Comparison of ENCODE assay signal across 1 cellular context in the genomic region with DNA sequence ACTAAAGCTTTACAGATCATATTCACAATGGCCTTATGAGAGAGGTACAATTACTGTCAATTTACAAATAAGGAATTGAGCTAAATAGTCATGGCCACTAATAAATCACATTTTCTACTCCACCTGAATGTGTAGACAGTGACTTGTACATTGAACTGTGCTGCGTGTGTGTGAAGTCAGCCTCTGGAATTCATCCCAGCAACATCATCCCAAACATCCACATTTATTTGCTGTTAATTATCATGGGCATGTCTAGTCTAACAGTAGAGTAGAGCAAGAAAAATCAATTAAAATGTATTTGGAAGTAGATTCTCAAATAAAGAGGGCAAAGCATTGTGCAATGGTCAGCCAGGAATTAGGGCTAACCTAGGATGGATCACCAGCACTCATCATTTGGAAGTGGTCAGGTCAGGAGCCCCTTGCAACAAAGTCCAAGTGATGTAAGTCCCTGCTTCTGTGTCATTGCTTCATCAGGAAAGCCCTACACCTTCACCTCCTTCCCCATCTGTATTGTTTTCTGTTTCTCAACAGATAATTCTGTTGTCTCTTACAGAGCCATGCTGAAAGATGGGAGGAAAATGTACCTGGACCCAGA.
TF ChIP-seq lines count a peak whose summit lies in the region.

No MANE protein-coding gene starts in this region.

TF ChIP-seq in liver, 16 proteins besides CTCF, POLR2A, EP300 and RAD21 (continued from another document):
- TF ChIP-seq, protein P1, sequence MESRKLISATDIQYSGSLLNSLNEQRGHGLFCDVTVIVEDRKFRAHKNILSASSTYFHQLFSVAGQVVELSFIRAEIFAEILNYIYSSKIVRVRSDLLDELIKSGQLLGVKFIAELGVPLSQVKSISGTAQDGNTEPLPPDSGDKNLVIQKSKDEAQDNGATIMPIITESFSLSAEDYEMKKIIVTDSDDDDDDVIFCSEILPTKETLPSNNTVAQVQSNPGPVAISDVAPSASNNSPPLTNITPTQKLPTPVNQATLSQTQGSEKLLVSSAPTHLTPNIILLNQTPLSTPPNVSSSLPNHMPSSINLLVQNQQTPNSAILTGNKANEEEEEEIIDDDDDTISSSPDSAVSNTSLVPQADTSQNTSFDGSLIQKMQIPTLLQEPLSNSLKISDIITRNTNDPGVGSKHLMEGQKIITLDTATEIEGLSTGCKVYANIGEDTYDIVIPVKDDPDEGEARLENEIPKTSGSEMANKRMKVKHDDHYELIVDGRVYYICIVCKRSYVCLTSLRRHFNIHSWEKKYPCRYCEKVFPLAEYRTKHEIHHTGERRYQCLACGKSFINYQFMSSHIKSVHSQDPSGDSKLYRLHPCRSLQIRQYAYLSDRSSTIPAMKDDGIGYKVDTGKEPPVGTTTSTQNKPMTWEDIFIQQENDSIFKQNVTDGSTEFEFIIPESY (IDR thresholded peaks at IDR 0.05): peak; percentile 20
- TF ChIP-seq SP1 (IDR thresholded peaks at IDR 0.05): no peak
- TF ChIP-seq HNF4G (IDR thresholded peaks at IDR 0.05): no peak
- no peak for TF ChIP-seq FOXA2 (IDR thresholded peaks at IDR 0.05)
- peak; percentile 40 for TF ChIP-seq YY1 (IDR thresholded peaks at IDR 0.05)
- TF ChIP-seq, protein P2, sequence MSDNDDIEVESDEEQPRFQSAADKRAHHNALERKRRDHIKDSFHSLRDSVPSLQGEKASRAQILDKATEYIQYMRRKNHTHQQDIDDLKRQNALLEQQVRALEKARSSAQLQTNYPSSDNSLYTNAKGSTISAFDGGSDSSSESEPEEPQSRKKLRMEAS (IDR thresholded peaks at IDR 0.05): peak; percentile 50
- TF ChIP-seq, protein P3, sequence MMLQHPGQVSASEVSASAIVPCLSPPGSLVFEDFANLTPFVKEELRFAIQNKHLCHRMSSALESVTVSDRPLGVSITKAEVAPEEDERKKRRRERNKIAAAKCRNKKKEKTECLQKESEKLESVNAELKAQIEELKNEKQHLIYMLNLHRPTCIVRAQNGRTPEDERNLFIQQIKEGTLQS (IDR thresholded peaks at IDR 0.05): no peak
- peak in 1 of 2 donors; percentile 63 for TF ChIP-seq JUND (IDR thresholded peaks at IDR 0.05)
- TF ChIP-seq HNF4A (conservative IDR thresholded peaks at IDR 0.05): peak; percentile 25 to 91
TF ChIP-seq in liver: peak in this region for 8.
